ENCODE assay signal across 8 cellular contexts in the genomic region with DNA sequence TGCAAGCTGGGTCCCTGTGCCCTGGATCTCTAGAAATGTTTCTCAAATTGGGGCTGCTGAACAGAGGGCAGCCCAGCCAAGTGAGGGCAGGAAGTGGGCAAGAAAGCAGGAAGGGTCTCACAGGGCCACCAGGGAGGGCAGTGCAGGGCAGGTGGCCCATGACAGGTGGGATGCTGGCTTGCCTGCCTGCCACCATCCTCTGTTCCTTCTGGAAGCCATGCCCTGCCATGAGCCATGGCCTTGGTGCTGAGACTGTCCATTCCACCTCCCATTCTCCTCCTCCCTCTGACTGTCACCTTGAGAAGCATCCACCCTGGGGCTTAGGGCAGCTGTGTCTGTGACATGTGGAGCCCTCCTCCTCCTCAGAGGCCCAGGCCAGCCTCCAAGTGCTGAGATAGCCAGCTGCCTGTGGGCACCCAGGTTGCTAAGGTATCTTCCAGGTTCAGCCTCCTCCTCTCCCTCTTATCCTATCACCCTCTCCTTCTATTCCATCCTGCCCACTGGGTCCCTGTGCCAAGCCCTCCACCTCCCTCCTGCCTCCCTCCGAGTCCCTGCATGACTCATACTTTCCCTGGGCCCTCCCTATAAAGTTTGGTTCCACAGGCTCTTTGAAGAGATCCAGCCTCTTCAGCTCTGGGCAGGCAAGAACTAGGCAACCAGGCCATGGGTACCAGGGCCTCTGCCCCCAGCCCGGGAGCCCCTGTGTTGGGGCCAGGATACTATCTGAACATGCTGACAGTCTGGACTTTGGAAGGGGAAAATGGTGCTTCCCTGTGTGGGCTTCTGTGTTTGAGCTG. TPM values are rescaled to one million over a fixed set of nuclear protein-coding genes. Genes with fewer than 3 reads are reported as not detected.
A peak's percentile ranks its signal among the peaks of the same experiment; 100 is the strongest.
DNase-seq lines count a peak whose midpoint lies in the region; ATAC-seq, FAIRE-seq and TF ChIP-seq lines count a peak whose summit lies in the region.

No MANE protein-coding gene starts in this region.

- H3K27me3 ChIP-seq in keratinocyte (ENCODE audit: control insufficient read depth, extremely low read depth, insufficient read depth, low read length): no peaks in the 10 kb centered on the region

- H3K79me2 ChIP-seq in keratinocyte (ENCODE audit: control insufficient read depth, insufficient read depth, low read length): peaks cover 3% of the 10 kb centered on the region

- no peak for TF ChIP-seq CTCF in keratinocyte (optimal IDR thresholded peaks at IDR 0.05 in 1 of 3, IDR thresholded peaks at IDR 0.05 in 1 of 3, conservative IDR thresholded peaks at IDR 0.05 in 1 of 3; ENCODE audit: extremely low read depth in 1 of 3, insufficient read depth in 2 of 3, low read length in 3 of 3)

- no peak overlapping the region for H3K27ac ChIP-seq in keratinocyte (ENCODE audit: control insufficient read depth, insufficient read depth, low read length)

- H3K9me3 ChIP-seq in keratinocyte (ENCODE audit: control insufficient read depth, low read depth, low read length): no peaks in the 10 kb centered on the region

- ATAC-seq in stimulated activated memory B cell treated with anti-CD40 and anti-IgM and Interleukin-4, amounts not matched to agents 10 μg/mL and 1 μg/mL and 100 μg/mL, for 72 hours: no peak

- H3K4me1 ChIP-seq in keratinocyte (ENCODE audit: control insufficient read depth, extremely low read depth, insufficient read depth, low read length): peaks cover 41% of the 10 kb centered on the region

- peak overlapping the region; percentile 88 for H3K9ac ChIP-seq in keratinocyte (ENCODE audit: control insufficient read depth, extremely low read depth, insufficient read depth, low read length)

- peaks cover 92% of the 10 kb centered on the region for H3K4me1 Mint-ChIP-seq in stimulated activated memory B cell treated with anti-CD40 and anti-IgM and Interleukin-4, amounts not matched to agents 10 μg/mL and 1 μg/mL and 100 μg/mL, for 72 hours

- dilution Hi-C loops in keratinocyte (cut with MboI; ENCODE audit: extremely low pct_ligation_motif_present, low sequenced_read_pairs): no loop called here

- no peak overlapping the region for H2AFZ ChIP-seq in keratinocyte (ENCODE audit: control insufficient read depth, low read length)

- no peaks in the 10 kb centered on the region for H3K36me3 ChIP-seq in keratinocyte (ENCODE audit: control insufficient read depth in 2 of 2, extremely low read depth in 1 of 2, insufficient read depth in 2 of 2, low read length in 2 of 2)

- H4K20me1 ChIP-seq in keratinocyte (ENCODE audit: control insufficient read depth, extremely low read depth, insufficient read depth, low read length): no peaks in the 10 kb centered on the region

- H3K9me3 Mint-ChIP-seq in stimulated activated memory B cell treated with anti-CD40 and anti-IgM and Interleukin-4, amounts not matched to agents 10 μg/mL and 1 μg/mL and 100 μg/mL, for 72 hours: no peaks in the 10 kb centered on the region

- no peaks in the 10 kb centered on the region for H3K36me3 Mint-ChIP-seq in stimulated activated memory B cell treated with anti-CD40 and anti-IgM and Interleukin-4, amounts not matched to agents 10 μg/mL and 1 μg/mL and 100 μg/mL, for 72 hours

- peak overlapping the region; percentile 65 to 83 (median 73) for H3K4me3 ChIP-seq in keratinocyte (ENCODE audit: control insufficient read depth in 2 of 3, extremely low read depth in 1 of 3, insufficient read depth in 2 of 3, low read depth in 1 of 3, low read length in 3 of 3)

- H3K4me2 ChIP-seq in keratinocyte (ENCODE audit: control insufficient read depth, extremely low read depth, insufficient read depth, low read depth, low read length): peak overlapping the region; percentile 98

- peak; percentile 85 for DNase-seq in AG20443 (ENCODE audit: low spot score)
- peak; percentile 19 for DNase-seq in NCI-H2196 treated with DMSO at 0.1 percent for 48 hours (lab: John Stamatoyannopoulos, UW; ENCODE audit: unreplicated experiment)
- DNase-seq in amniotic epithelial cell (ENCODE audit: low read depth): peak; percentile 71
- DNase-seq in keratinocyte (ENCODE audit: low read depth, low spot score): no peak
- no peak for DNase-seq in NCI-H1048 (lab: John Stamatoyannopoulos, UW)
- DNase-seq in cerebellar nuclear complex (lab: John Stamatoyannopoulos, UW): no peak
- no peak for DNase-seq in middle frontal gyrus (ENCODE audit: extremely low spot score, low spot score)

- H3K27ac Mint-ChIP-seq in stimulated activated memory B cell treated with anti-CD40 and anti-IgM and Interleukin-4, amounts not matched to agents 10 μg/mL and 1 μg/mL and 100 μg/mL, for 72 hours: peak overlapping the region; percentile 92

- no peak for FAIRE-seq in keratinocyte (lab: Jason Lieb, UNC)

- peak overlapping the region; percentile 88 for H3K4me3 Mint-ChIP-seq in stimulated activated memory B cell treated with anti-CD40 and anti-IgM and Interleukin-4, amounts not matched to agents 10 μg/mL and 1 μg/mL and 100 μg/mL, for 72 hours

- H3K9me1 ChIP-seq in keratinocyte (ENCODE audit: control insufficient read depth, extremely low read depth, insufficient read depth, low read length): no peaks in the 10 kb centered on the region

- no peaks in the 10 kb centered on the region for H3K27me3 Mint-ChIP-seq in stimulated activated memory B cell treated with anti-CD40 and anti-IgM and Interleukin-4, amounts not matched to agents 10 μg/mL and 1 μg/mL and 100 μg/mL, for 72 hours

RNA-seq across cellular contexts. Expression of a gene that starts 1.3 kb away (rescaled TPM):
- polyA plus RNA-seq in keratinocyte: 8.1 to 17.1 TPM (median 11.7 TPM) in 3 replicates
- 4.8 TPM for polyA plus RNA-seq in keratinocyte (2011; ENCODE audit: low read depth)
- 7.1 and 10.7 TPM in 2 replicates for polyA plus RNA-seq in keratinocyte (2011; cell fraction: cytosol; rRNA removed)
- polyA plus RNA-seq in keratinocyte (2011; cell fraction: nucleus; rRNA removed): 16.9 and 21.5 TPM in 2 replicates
- polyA plus RNA-seq in keratinocyte (2012; ENCODE audit: low replicate concordance): 13.5 and 14.0 TPM in 2 replicates
- 11.3 to 32.3 TPM (median 16.6 TPM) in 3 replicates for polyA minus RNA-seq in keratinocyte
- 14.4 TPM for polyA minus RNA-seq in keratinocyte (2011; cell fraction: cytosol; rRNA and poly(A)+ RNA removed)
- polyA minus RNA-seq in keratinocyte (2011; cell fraction: nucleus; rRNA and poly(A)+ RNA removed): 9.4 and 16.7 TPM in 2 replicates

RNA-seq across cellular contexts. Expression of a gene that starts 52.4 kb away (rescaled TPM):
- polyA plus RNA-seq in keratinocyte: not detected in 3 replicates
- not detected for polyA plus RNA-seq in keratinocyte (2011; ENCODE audit: low read depth)
- not detected in 2 replicates for polyA plus RNA-seq in keratinocyte (2011; cell fraction: cytosol; rRNA removed)
- polyA plus RNA-seq in keratinocyte (2011; cell fraction: nucleus; rRNA removed): not detected in 2 replicates
- not detected in 2 replicates for polyA plus RNA-seq in keratinocyte (2012; ENCODE audit: low replicate concordance)
- polyA minus RNA-seq in keratinocyte: not detected in 3 replicates
- polyA minus RNA-seq in keratinocyte (2011; cell fraction: cytosol; rRNA and poly(A)+ RNA removed): not detected
- not detected in 2 replicates for polyA minus RNA-seq in keratinocyte (2011; cell fraction: nucleus; rRNA and poly(A)+ RNA removed)

Comparison
In these comparisons a context has a peak if more than half of its experiments do, and no peak if none do; other contexts are left out.
1. DNase-seq: peak in AG20443 (single experiment), NCI-H2196 treated with DMSO at 0.1 percent for 48 hours (single experiment) and amniotic epithelial cell (single experiment); none in keratinocyte (single experiment), NCI-H1048 (single experiment), cerebellar nuclear complex (0 of 2) and middle frontal gyrus (single experiment).